18 cellular contexts compared by ENCODE assay signal in genomic region chr7:16098058-16098457, GRCh38.
A peak's percentile ranks its signal among the peaks of the same experiment; 100 is the strongest.
DNase-seq lines count a peak whose midpoint lies in the region; ATAC-seq and TF ChIP-seq lines count a peak whose summit lies in the region.
"Had no signal": no experiment of that assay in that cellular context is flagged by ENCODE, and none has a peak within 500 bp of the region (broad histone marks: within the 10 kb centered on the region; RNA-seq: fewer than 3 reads in every experiment).

No MANE protein-coding gene starts in this region.

- TF ChIP-seq CTCF in HCT116 (IDR thresholded peaks at IDR 0.05 in 2 of 3, conservative IDR thresholded peaks at IDR 0.05 in 1 of 3; ENCODE audit: borderline replicate concordance in 1 of 3, insufficient read depth in 1 of 3, low read depth in 2 of 3, low read length in 2 of 3), result no peak
- no peak for TF ChIP-seq CTCF in RWPE2 (IDR thresholded peaks at IDR 0.05; ENCODE audit: poor library complexity, severe bottlenecking)

- intact Hi-C loops in HCT116 (cut with micrococcal nuclease) (loop anchor here (1.0 kb wide), 1 partner anchor 20 kb away; no protein-coding TSS in a partner anchor), cardiac septum (cut with DNase I) (no loop called here)

- H3K9me3 Mint-ChIP-seq in T-cell, result peaks cover 0 to 12% (median 8%) of the 10 kb centered on the region in 3 donors

- no peak overlapping the region for H3K4me2 ChIP-seq in HCT116 (ENCODE audit: low read length)

- no TSS peak for BruUV-seq in HCT116 (replicated peaks; lab: Mats Ljungman, UMichigan)

- ATAC-seq in HCT116 (no peak), RWPE2 (ENCODE audit: low read depth) (peak; percentile 99), T-cell (replicated peaks in 1 of 4) (no peak), HG02678 (IDR thresholded peaks at IDR 0.05; ENCODE audit: unreplicated experiment) (no peak)

- H3K27me3 Mint-ChIP-seq in T-cell, result peaks cover 0 to 5% of the 10 kb centered on the region in 2 donors
- H3K27me3 Mint-ChIP-seq: CD4-positive, CD25-positive, alpha-beta regulatory T cell had no signal

- H3K36me3 Mint-ChIP-seq in T-cell, result no peaks in the 10 kb centered on the region
- H3K36me3 Mint-ChIP-seq: CD4-positive, CD25-positive, alpha-beta regulatory T cell had no signal

- H3K27ac ChIP-seq in HCT116 (ENCODE audit: low read depth, low read length), result no peak overlapping the region
- peak overlapping the region; percentile 96 for H3K27ac ChIP-seq in RWPE2 (ENCODE audit: poor library complexity, severe bottlenecking)
- peak overlapping the region; percentile 14 for H3K27ac ChIP-seq in epithelial cell of prostate
- H3K27ac ChIP-seq: GM23248 had no signal

- H3K27ac Mint-ChIP-seq in T-cell, result no peak overlapping the region
- H3K27ac Mint-ChIP-seq: CD4-positive, CD25-positive, alpha-beta regulatory T cell had no signal

- no peaks in the 10 kb centered on the region for H3K79me2 ChIP-seq in HCT116 (ENCODE audit: insufficient read depth, low read length)

- H3K4me1 ChIP-seq in HCT116 (ENCODE audit: control insufficient read depth in 1 of 2, insufficient read depth in 2 of 2, low read length in 2 of 2), result peaks cover 0 to 6% of the 10 kb centered on the region in 2 experiments; a peak in 3 of 4 replicates
- peaks cover 24% of the 10 kb centered on the region for H3K4me1 ChIP-seq in RWPE2 (ENCODE audit: insufficient read depth, poor library complexity, severe bottlenecking)
- H3K4me1 ChIP-seq: BE2C had no signal

- POLR2A ChIA-PET in HCT116 (lab: Charles Lee), result no interaction called here
- POLR2A ChIA-PET in T-cell (lab: Charles Lee), result no interaction called here

- no peaks in the 10 kb centered on the region for H3K9me2 ChIP-seq in HCT116 (ENCODE audit: insufficient read depth)

- H2AFZ ChIP-seq in HCT116 (ENCODE audit: low read depth, low read length, poor library complexity, severe bottlenecking), result peak overlapping the region; percentile 83
- H2AFZ ChIP-seq: GM23248 had no signal

- H3K4me1 Mint-ChIP-seq in T-cell, result no peaks in the 10 kb centered on the region
- H3K4me1 Mint-ChIP-seq: CD4-positive, CD25-positive, alpha-beta regulatory T cell had no signal

- H4K20me1 ChIP-seq in HCT116 (ENCODE audit: insufficient read depth), result no peaks in the 10 kb centered on the region

- no peak for DNase-seq in HCT116 (ENCODE audit: low read depth, low spot score)
- DNase-seq in RWPE2 (ENCODE audit: low spot score), result no peak
- no peak for DNase-seq in epithelial cell of prostate (ENCODE audit: low read depth, low spot score)
- peak; percentile 75 for DNase-seq in skeletal muscle cell (ENCODE audit: low read depth)
- no peak for DNase-seq in T-cell
- no peak for DNase-seq in cardiac septum (ENCODE audit: low spot score)
- DNase-seq: BE2C; CD4-positive, CD25-positive, alpha-beta regulatory T cell; DMS153; GF-D8; KG1; NCI-H1417; NCI-H187; NCI-H2227 treated with DMSO at 0.1 percent for 48 hours; NCI-H510A treated with DMSO at 0.1 percent for 48 hours had no signal

- H3K36me3 ChIP-seq in HCT116 (ENCODE audit: control insufficient read depth in 1 of 2, insufficient read depth in 2 of 2, low read length in 2 of 2) (no peaks in the 10 kb centered on the region), RWPE2 (ENCODE audit: low read depth) (no peaks in the 10 kb centered on the region)
- H3K36me3 ChIP-seq: BE2C, HAP-1 had no signal

- H3K4me3 Mint-ChIP-seq in T-cell, result no peak overlapping the region
- H3K4me3 Mint-ChIP-seq: CD4-positive, CD25-positive, alpha-beta regulatory T cell had no signal

- H3K4me3 ChIP-seq in HCT116 (replicated peaks in 1 of 2; ENCODE audit: low read depth in 1 of 2, low read length in 2 of 2) (no peak overlapping the region), RWPE2 (ENCODE audit: severe bottlenecking) (no peak overlapping the region), skeletal muscle cell (ENCODE audit: low read depth, low read length) (no peak overlapping the region)
- H3K4me3 ChIP-seq: GM23248, HAP-1 had no signal

- H3K9me3 ChIP-seq in HCT116 (ENCODE audit: control insufficient read depth in 1 of 2, insufficient read depth in 1 of 2, low read depth in 1 of 2, low read length in 2 of 2), result no peaks in the 10 kb centered on the region
- H3K9me3 ChIP-seq in RWPE2 (ENCODE audit: severe bottlenecking), result no peaks in the 10 kb centered on the region
- H3K9me3 ChIP-seq: BE2C, HAP-1 had no signal

- no peak for TF ChIP-seq RAD21 in HCT116 (IDR thresholded peaks at IDR 0.05; ENCODE audit: low read depth)

- RAD21 ChIA-PET in HCT116 (lab: Charles Lee; ENCODE audit: low non-redundant PET in 1 of 2, low total read pairs in 2 of 2, uncharacterized antibody in 2 of 2, unreplicated experiment in 2 of 2), result interaction anchor here in 1 of 2 experiments (1.0 kb wide), 1 partner anchor 20 kb away, joined by 3 read pairs; no protein-coding TSS in a partner anchor

- CTCF ChIA-PET in HCT116 (lab: Charles Lee), result interaction anchor here (0.6 to 2.7 kb wide), 12 partner anchors 12 to 1402 kb away, joined by 3 to 30 read pairs (median 4); no protein-coding TSS in a partner anchor
- CTCF ChIA-PET in T-cell (lab: Charles Lee), result no interaction called here

- H3K9ac ChIP-seq in HCT116 (ENCODE audit: low read length), result no peak overlapping the region
- H3K9ac ChIP-seq: GM23248 had no signal

- H3K27me3 ChIP-seq in HCT116 (ENCODE audit: insufficient read depth, low read length) (no peaks in the 10 kb centered on the region), RWPE2 (ENCODE audit: insufficient read depth, poor library complexity, severe bottlenecking) (no peaks in the 10 kb centered on the region)
- H3K27me3 ChIP-seq: BE2C had no signal

- TF ChIP-seq POLR2A in HCT116 (IDR thresholded peaks at IDR 0.05; ENCODE audit: borderline replicate concordance, extremely low read depth, insufficient read depth, insufficient read length), result no peak

TF ChIP-seq in HCT116, 20 proteins besides CTCF, POLR2A, EP300 and RAD21 (continues in another document):
- TF ChIP-seq REST (IDR thresholded peaks at IDR 0.05; ENCODE audit: low read depth) (no peak), ZNF274 (IDR thresholded peaks at IDR 0.05; ENCODE audit: low read depth, low read length) (no peak), SIN3A (IDR thresholded peaks at IDR 0.05; ENCODE audit: low read depth) (no peak), POLR2AphosphoS5 (IDR thresholded peaks at IDR 0.05; ENCODE audit: low read depth, low read length) (no peak), TCF7L2 (IDR thresholded peaks at IDR 0.05; ENCODE audit: borderline replicate concordance, extremely low read depth, insufficient read depth, insufficient read length) (no peak), CEBPB (IDR thresholded peaks at IDR 0.05; ENCODE audit: low read depth) (no peak), MAX (IDR thresholded peaks at IDR 0.05) (no peak), EGR1 (IDR thresholded peaks at IDR 0.05; ENCODE audit: low read depth) (no peak), ZBTB33 (IDR thresholded peaks at IDR 0.05; ENCODE audit: extremely low read depth, insufficient replicate concordance, low read length) (no peak), SRF (IDR thresholded peaks at IDR 0.05; ENCODE audit: low read depth) (no peak), EZH2phosphoT487 (IDR thresholded peaks at IDR 0.05; ENCODE audit: borderline replicate concordance) (no peak), ATF3 (IDR thresholded peaks at IDR 0.05) (no peak), ELF1 (IDR thresholded peaks at IDR 0.05; ENCODE audit: borderline replicate concordance, low read depth) (no peak), FOSL1 (IDR thresholded peaks at IDR 0.05; ENCODE audit: low read depth) (no peak)
